10 cellular contexts compared by ENCODE assay signal in genomic region chr7:22561895-22562593, GRCh38.
A peak's percentile ranks its signal among the peaks of the same experiment; 100 is the strongest.
DNase-seq lines count a peak whose midpoint lies in the region; ATAC-seq and TF ChIP-seq lines count a peak whose summit lies in the region.
"Had no signal": no experiment of that assay in that cellular context is flagged by ENCODE, and none has a peak within 500 bp of the region (broad histone marks: within the 10 kb centered on the region; RNA-seq: fewer than 3 reads in every experiment).

No MANE protein-coding gene starts in this region.

- H3K4me1 Mint-ChIP-seq in endothelial cell (ENCODE audit: unreplicated experiment): peaks cover 56% of the 10 kb centered on the region

- H3K27ac Mint-ChIP-seq in endothelial cell (ENCODE audit: unreplicated experiment): peak overlapping the region; percentile 85
- H3K27ac Mint-ChIP-seq: activated T-cell treated with anti-CD3 and anti-CD28 coated beads, Interleukin-2, amount 50 U/mL, for 24 hours had no signal

- peaks cover 58% of the 10 kb centered on the region for H3K4me1 ChIP-seq in HUES64 (ENCODE audit: insufficient read depth, low read length)

- H3K9me3 Mint-ChIP-seq in endothelial cell (ENCODE audit: unreplicated experiment): no peaks in the 10 kb centered on the region
- H3K9me3 Mint-ChIP-seq: activated T-cell treated with anti-CD3 and anti-CD28 coated beads, Interleukin-2, amount 50 U/mL, for 24 hours had no signal

- H3K36me3 Mint-ChIP-seq in endothelial cell (ENCODE audit: low read depth, unreplicated experiment): no peaks in the 10 kb centered on the region

- H3K36me3 ChIP-seq in HUES64 (ENCODE audit: insufficient read depth, low read length): no peaks in the 10 kb centered on the region

- H3K4me3 Mint-ChIP-seq in endothelial cell (ENCODE audit: unreplicated experiment): no peak overlapping the region
- H3K4me3 Mint-ChIP-seq: activated T-cell treated with anti-CD3 and anti-CD28 coated beads, Interleukin-2, amount 50 U/mL, for 24 hours had no signal

- no peaks in the 10 kb centered on the region for H3K27me3 Mint-ChIP-seq in endothelial cell (ENCODE audit: unreplicated experiment)

- 48% methylated on average over 1 of the region's 5 CpGs for WGBS in HUES64

- no peak for DNase-seq in endothelial cell (ENCODE audit: low spot score)
- peak; percentile 74 for DNase-seq in renal cortical epithelial cell (ENCODE audit: low read depth)
- no peak for DNase-seq in occipital lobe (lab: John Stamatoyannopoulos, UW)
- no peak for DNase-seq in D341Med (ENCODE audit: low spot score)
- no peak for DNase-seq in epidermal melanocyte (ENCODE audit: insufficient read length, low spot score)
- DNase-seq: activated T-cell treated with anti-CD3 and anti-CD28 coated beads, Interleukin-2, amount 50 U/mL, for 24 hours; NCI-H1930 had no signal

- peak; percentile 35 for ATAC-seq in GM18909 (IDR thresholded peaks at IDR 0.05; ENCODE audit: poor library complexity, unreplicated experiment)
- no peak for ATAC-seq in HG03039 (IDR thresholded peaks at IDR 0.05; ENCODE audit: unreplicated experiment)

- no peaks in the 10 kb centered on the region for H3K9me3 ChIP-seq in HUES64 (ENCODE audit: insufficient read depth, low read depth, low read length)

- TF ChIP-seq CTCF in endothelial cell (IDR thresholded peaks at IDR 0.05; ENCODE audit: unreplicated experiment): no peak

- H3K9ac ChIP-seq in HUES64 (ENCODE audit: low read depth, low read length): peak overlapping the region; percentile 67

- H3K27me3 ChIP-seq in HUES64 (ENCODE audit: insufficient read depth, low read length): no peaks in the 10 kb centered on the region

- H3K27ac ChIP-seq in HUES64 (ENCODE audit: low read depth, low read length): peak overlapping the region; percentile 87

- peak overlapping the region; percentile 29 for H3K4me3 ChIP-seq in HUES64 (ENCODE audit: low read length)
